Comparison of ENCODE assay signal across 9 cellular contexts in the genomic region with DNA sequence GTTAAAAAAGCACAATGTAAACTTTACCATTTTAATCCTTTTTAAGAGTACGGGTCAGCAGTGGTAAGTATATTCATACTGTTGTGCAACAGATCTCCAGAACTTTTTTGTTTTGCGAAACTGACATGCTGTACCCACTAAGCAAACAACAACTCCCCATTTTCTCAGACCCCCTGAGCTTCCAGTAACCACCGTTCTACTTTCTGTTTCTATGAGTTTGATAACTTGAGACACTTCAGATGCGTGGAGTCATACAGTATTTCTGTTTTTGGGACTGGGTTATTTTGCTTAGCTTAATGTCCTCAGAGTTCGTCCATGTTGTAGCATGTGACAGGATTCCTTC. TPM values are rescaled to one million over a fixed set of nuclear protein-coding genes. Genes with fewer than 3 reads are reported as not detected.
DNase-seq lines count a peak whose midpoint lies in the region; ATAC-seq and TF ChIP-seq lines count a peak whose summit lies in the region.
"Had no signal": no experiment of that assay in that cellular context is flagged by ENCODE, and none has a peak within 500 bp of the region (broad histone marks: within the 10 kb centered on the region; RNA-seq: fewer than 3 reads in every experiment).

No MANE protein-coding gene starts in this region.

- H3K9me3 ChIP-seq in gastrocnemius medialis, result no peaks in the 10 kb centered on the region
- H3K9me3 ChIP-seq in BE2C, result no peaks in the 10 kb centered on the region
- H3K9me3 ChIP-seq: A549 had no signal

- peak overlapping the region; percentile 7; the same call in 1 of the 2 replicates for H3K4me2 ChIP-seq in KMS-11
- H3K4me2 ChIP-seq: A549 had no signal

- H3K36me3 Mint-ChIP-seq in activated CD4-positive, alpha-beta T cell treated with anti-CD3 and anti-CD28 coated beads, Interleukin-2, amount 10 ng/mL, durations not matched to agents 7 days and 5 days (ENCODE audit: low read depth), result peaks cover 46% of the 10 kb centered on the region
- peaks cover 71% of the 10 kb centered on the region for H3K36me3 Mint-ChIP-seq in dendritic cell treated with granulocyte-macrophage colony-stimulating factor and Interleukin-4, amounts not matched to agents 40 ng/mL and 50 ng/mL, for 4 days (ENCODE audit: low read depth)

- DNase-seq in activated CD4-positive, alpha-beta T cell treated with anti-CD3 and anti-CD28 coated beads, Interleukin-2, amount 10 ng/mL, durations not matched to agents 7 days and 5 days, result peak; percentile 31
- DNase-seq in activated CD4-positive, alpha-beta T cell treated with anti-CD3 and anti-CD28 coated beads, Interleukin-2, amount 50 U/mL, for 48 hours, result no peak
- peak; percentile 22 to 36 for DNase-seq in stimulated activated naive CD8-positive, alpha-beta T cell treated with anti-CD3 and anti-CD28 coated beads, Interleukin-15, amount 100 ng/mL, for 72 hours
- DNase-seq in gastrocnemius medialis, result no peak
- DNase-seq in BE2C, result no peak

- no peaks in the 10 kb centered on the region for H3K9me3 Mint-ChIP-seq in activated CD4-positive, alpha-beta T cell treated with anti-CD3 and anti-CD28 coated beads, Interleukin-2, amount 10 ng/mL, durations not matched to agents 7 days and 5 days
- H3K9me3 Mint-ChIP-seq in dendritic cell treated with granulocyte-macrophage colony-stimulating factor and Interleukin-4, amounts not matched to agents 40 ng/mL and 50 ng/mL, for 4 days, result no peaks in the 10 kb centered on the region
- no peaks in the 10 kb centered on the region for H3K9me3 Mint-ChIP-seq in stimulated activated naive CD8-positive, alpha-beta T cell treated with anti-CD3 and anti-CD28 coated beads, Interleukin-15, amount 100 ng/mL, for 72 hours

- H3K27me3 Mint-ChIP-seq in activated CD4-positive, alpha-beta T cell treated with anti-CD3 and anti-CD28 coated beads, Interleukin-2, amount 10 ng/mL, durations not matched to agents 7 days and 5 days, result no peaks in the 10 kb centered on the region
- H3K27me3 Mint-ChIP-seq in dendritic cell treated with granulocyte-macrophage colony-stimulating factor and Interleukin-4, amounts not matched to agents 40 ng/mL and 50 ng/mL, for 4 days, result no peaks in the 10 kb centered on the region
- H3K27me3 Mint-ChIP-seq in stimulated activated naive CD8-positive, alpha-beta T cell treated with anti-CD3 and anti-CD28 coated beads, Interleukin-15, amount 100 ng/mL, for 72 hours, result no peaks in the 10 kb centered on the region

- no peaks in the 10 kb centered on the region for H4K20me1 ChIP-seq in KMS-11 (ENCODE audit: insufficient read depth)

- H3K4me1 ChIP-seq in KMS-11 (ENCODE audit: low read depth, poor library complexity, severe bottlenecking) (peaks cover 27% of the 10 kb centered on the region), gastrocnemius medialis (peaks cover 0 to 11% of the 10 kb centered on the region in 2 donors), BE2C (peaks cover 28% of the 10 kb centered on the region)
- H3K4me1 ChIP-seq: A549 had no signal

- H3K4me1 Mint-ChIP-seq in activated CD4-positive, alpha-beta T cell treated with anti-CD3 and anti-CD28 coated beads, Interleukin-2, amount 10 ng/mL, durations not matched to agents 7 days and 5 days, result peaks cover 92% of the 10 kb centered on the region
- H3K4me1 Mint-ChIP-seq in dendritic cell treated with granulocyte-macrophage colony-stimulating factor and Interleukin-4, amounts not matched to agents 40 ng/mL and 50 ng/mL, for 4 days (ENCODE audit: low read depth), result peaks cover 92% of the 10 kb centered on the region
- peaks cover 85% of the 10 kb centered on the region for H3K4me1 Mint-ChIP-seq in stimulated activated naive CD8-positive, alpha-beta T cell treated with anti-CD3 and anti-CD28 coated beads, Interleukin-15, amount 100 ng/mL, for 72 hours

- H3K4me3 ChIP-seq in KMS-11 (IDR thresholded peaks at IDR 0.05; ENCODE audit: insufficient read depth, low read depth, low read length) (no peak overlapping the region), gastrocnemius medialis (peak overlapping the region in 1 of 4 donors; percentile 20), BE2C (ENCODE audit: low read depth, low read length) (no peak overlapping the region)
- H3K4me3 ChIP-seq: A549 had no signal

- intact Hi-C loops in dendritic cell treated with granulocyte-macrophage colony-stimulating factor and Interleukin-4, amounts not matched to agents 40 ng/mL and 50 ng/mL, for 4 days (cut with micrococcal nuclease), result loop anchor here (5.0 kb wide), 1 partner anchor 37 kb away; a partner anchor contains a TSS
- intact Hi-C loops in gastrocnemius medialis (cut with DNase I; ENCODE audit: low total_unique reads), result no loop called here

- H3K27ac ChIP-seq in KMS-11 (no peak overlapping the region), gastrocnemius medialis (peak overlapping the region in 2 of 4 donors; percentile 15 to 60)
- H3K27ac ChIP-seq: A549 had no signal

- no peak overlapping the region for H2AFZ ChIP-seq in KMS-11 (ENCODE audit: low read depth)

- TF ChIP-seq CTCF in KMS-11 (conservative IDR thresholded peaks at IDR 0.05; ENCODE audit: low read depth, low read length) (no peak), gastrocnemius medialis (IDR thresholded peaks at IDR 0.05 in 4 of 5, conservative IDR thresholded peaks at IDR 0.05 in 1 of 5) (no peak), BE2C (IDR thresholded peaks at IDR 0.05; ENCODE audit: low read depth, low read length) (no peak)

- H3K36me3 ChIP-seq in KMS-11 (ENCODE audit: insufficient read depth), result no peaks in the 10 kb centered on the region
- H3K36me3 ChIP-seq in gastrocnemius medialis, result no peaks in the 10 kb centered on the region
- no peaks in the 10 kb centered on the region; the same call in 1 of the 2 replicates for H3K36me3 ChIP-seq in BE2C

- H3K9ac ChIP-seq in KMS-11, result no peak overlapping the region

- CTCF ChIA-PET in activated CD4-positive, alpha-beta T cell treated with anti-CD3 and anti-CD28 coated beads, Interleukin-2, amount 10 ng/mL, durations not matched to agents 7 days and 5 days (lab: Charles Lee), result interaction anchor here (0.9 to 1.4 kb wide), 4 partner anchors 11 to 38 kb away, joined by 3 to 11 read pairs (median 4); a partner anchor contains a TSS

- POLR2A ChIA-PET in activated CD4-positive, alpha-beta T cell treated with anti-CD3 and anti-CD28 coated beads, Interleukin-2, amount 10 ng/mL, durations not matched to agents 7 days and 5 days (lab: Charles Lee), result interaction anchor here (0.6 to 1.3 kb wide), 5 partner anchors 17 to 38 kb away, joined by 3 to 7 read pairs (median 3); no protein-coding TSS in a partner anchor

- in situ Hi-C loops in gastrocnemius medialis (cut with MboI; ENCODE audit: low sequenced_read_pairs in 4 of 4), result no loop called here

- peak; percentile 71 for ATAC-seq in stimulated activated naive CD8-positive, alpha-beta T cell treated with anti-CD3 and anti-CD28 coated beads, Interleukin-15, amount 100 ng/mL, for 72 hours
- ATAC-seq in HG03139 (IDR thresholded peaks at IDR 0.05; ENCODE audit: unreplicated experiment) (no peak), gastrocnemius medialis (no peak)
- ATAC-seq: A549 had no signal

- 0 out of 2 replicates have a peak, but pooled peaks cover 4% of the 10 kb centered on the region for H3K79me2 ChIP-seq in KMS-11 (ENCODE audit: insufficient read depth, low read depth)

- TF ChIP-seq POLR2A in gastrocnemius medialis (IDR thresholded peaks at IDR 0.05), result no peak

- H3K27me3 ChIP-seq in KMS-11 (ENCODE audit: insufficient read depth, low read depth) (no peaks in the 10 kb centered on the region), gastrocnemius medialis (no peaks in the 10 kb centered on the region), BE2C (no peaks in the 10 kb centered on the region)

- H3K27ac Mint-ChIP-seq in activated CD4-positive, alpha-beta T cell treated with anti-CD3 and anti-CD28 coated beads, Interleukin-2, amount 10 ng/mL, durations not matched to agents 7 days and 5 days, result peak overlapping the region; percentile 90
- peak overlapping the region; percentile 91 for H3K27ac Mint-ChIP-seq in dendritic cell treated with granulocyte-macrophage colony-stimulating factor and Interleukin-4, amounts not matched to agents 40 ng/mL and 50 ng/mL, for 4 days
- peak overlapping the region in 1 of 2 donors; percentile 53 for H3K27ac Mint-ChIP-seq in stimulated activated naive CD8-positive, alpha-beta T cell treated with anti-CD3 and anti-CD28 coated beads, Interleukin-15, amount 100 ng/mL, for 72 hours

- peak overlapping the region; percentile 56 for H3K4me3 Mint-ChIP-seq in activated CD4-positive, alpha-beta T cell treated with anti-CD3 and anti-CD28 coated beads, Interleukin-2, amount 10 ng/mL, durations not matched to agents 7 days and 5 days
- peak overlapping the region; percentile 23 for H3K4me3 Mint-ChIP-seq in dendritic cell treated with granulocyte-macrophage colony-stimulating factor and Interleukin-4, amounts not matched to agents 40 ng/mL and 50 ng/mL, for 4 days
- H3K4me3 Mint-ChIP-seq in stimulated activated naive CD8-positive, alpha-beta T cell treated with anti-CD3 and anti-CD28 coated beads, Interleukin-15, amount 100 ng/mL, for 72 hours, result peak overlapping the region; percentile 50 to 71

RNA-seq across cellular contexts. Expression of a gene that starts 38.0 kb away (rescaled TPM):
- total RNA-seq in activated CD4-positive, alpha-beta T cell treated with anti-CD3 and anti-CD28 coated beads, Interleukin-2, amount 10 ng/mL, durations not matched to agents 7 days and 5 days, result 10 to 100 TPM; 56.4 to 56.6 TPM
- 1 to 10 TPM in 3 of 4 donors, under 1 TPM in 1; 0.17 to 2.1 (median 1.4) TPM for total RNA-seq in gastrocnemius medialis
- polyA plus RNA-seq in BE2C (2012; ENCODE audit: insufficient read depth, insufficient read length, low read depth), result 38.2 TPM

Comparison
In these comparisons a context has a peak if more than half of its experiments do, and no peak if none do; other contexts are left out.
1. DNase-seq: peak in activated CD4-positive, alpha-beta T cell treated with anti-CD3 and anti-CD28 coated beads, Interleukin-2, amount 10 ng/mL, durations not matched to agents 7 days and 5 days (single experiment) and stimulated activated naive CD8-positive, alpha-beta T cell treated with anti-CD3 and anti-CD28 coated beads, Interleukin-15, amount 100 ng/mL, for 72 hours (2 of 2); none in activated CD4-positive, alpha-beta T cell treated with anti-CD3 and anti-CD28 coated beads, Interleukin-2, amount 50 U/mL, for 48 hours (0 of 2), gastrocnemius medialis (0 of 2) and BE2C (single experiment).
2. RNA of a gene that starts 38.0 kb away (total RNA-seq): 56.4 to 56.6 TPM in activated CD4-positive, alpha-beta T cell treated with anti-CD3 and anti-CD28 coated beads, Interleukin-2, amount 10 ng/mL, durations not matched to agents 7 days and 5 days; 0.17 to 2.1 TPM in gastrocnemius medialis; every median in the first group is over 10 times any median in the second.
3. Peak in every context shown above with its lines, with median percentiles within 50 percentile points of each other: H3K4me3 Mint-ChIP-seq.